In the genomic region with DNA sequence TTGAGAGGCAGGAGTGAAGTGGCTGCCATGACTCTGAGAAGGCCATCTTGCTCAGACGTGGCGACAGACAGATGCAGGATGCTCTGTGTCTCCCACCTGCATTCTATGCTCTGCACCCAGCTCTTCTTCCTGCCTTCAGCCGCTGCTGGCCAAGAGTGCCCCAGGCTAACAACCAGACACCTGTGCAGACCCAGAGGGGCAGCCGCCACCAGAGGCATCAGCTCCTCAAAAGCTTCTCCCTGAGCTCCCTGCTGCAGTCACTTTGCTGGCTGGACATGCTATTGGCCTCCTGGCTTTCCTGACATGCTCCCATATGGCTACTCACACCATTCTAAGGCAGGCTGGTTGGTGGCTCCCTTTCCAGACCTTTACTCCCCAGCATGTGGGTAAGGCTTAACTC, we compare ENCODE assay signal across 24 cellular contexts.
A peak's percentile ranks its signal among the peaks of the same experiment; 100 is the strongest.
DNase-seq lines count a peak whose midpoint lies in the region; ATAC-seq and TF ChIP-seq lines count a peak whose summit lies in the region.
"Had no signal": no experiment of that assay in that cellular context is flagged by ENCODE, and none has a peak within 500 bp of the region (broad histone marks: within the 10 kb centered on the region; RNA-seq: fewer than 3 reads in every experiment).

No MANE protein-coding gene starts in this region.

- no peak overlapping the region for H2BK15ac ChIP-seq in mesenchymal stem cell (ENCODE audit: low read depth, poor library complexity, severe bottlenecking)

- H3K23ac ChIP-seq in mesenchymal stem cell (ENCODE audit: low read length in 2 of 2), result no peak overlapping the region

- no peak overlapping the region for H3K14ac ChIP-seq in mesenchymal stem cell (ENCODE audit: low read length in 2 of 2)

- H3K36me3 ChIP-seq in right atrium auricular region (no peaks in the 10 kb centered on the region), mesenchymal stem cell (ENCODE audit: control insufficient read depth in 1 of 2, insufficient read depth in 2 of 2, low read depth in 1 of 2, low read length in 2 of 2) (no peaks in the 10 kb centered on the region), vagina (no peaks in the 10 kb centered on the region), body of pancreas (replicated peaks in 1 of 2; ENCODE audit: insufficient read depth in 1 of 2, low read depth in 2 of 2) (no peaks in the 10 kb centered on the region)
- H3K36me3 ChIP-seq: BE2C; BLaER1 treated with 17β-estradiol and CSF1 and Interleukin-3, amounts not matched to agents 10 nM and 100 nM had no signal

- ATAC-seq in left ventricle myocardium superior (no peak), body of pancreas (no peak)
- ATAC-seq: GM23338, HCT116 had no signal

- no peak overlapping the region for H4K91ac ChIP-seq in mesenchymal stem cell (ENCODE audit: low read length)

- H3K4me3 ChIP-seq in right atrium auricular region, result no peak overlapping the region
- no peak overlapping the region for H3K4me3 ChIP-seq in mesenchymal stem cell (ENCODE audit: insufficient read depth in 1 of 2, low read depth in 1 of 2, low read length in 2 of 2)
- H3K4me3 ChIP-seq in vagina, result no peak overlapping the region
- no peak overlapping the region for H3K4me3 ChIP-seq in body of pancreas
- H3K4me3 ChIP-seq: A549; BLaER1 treated with 17β-estradiol and CSF1 and Interleukin-3, amounts not matched to agents 10 nM and 100 nM; GM23338 had no signal

- H3K79me1 ChIP-seq in mesenchymal stem cell (replicated peaks; ENCODE audit: low read length, poor library complexity, severe bottlenecking), result no peaks in the 10 kb centered on the region

- no peak overlapping the region for H2BK12ac ChIP-seq in mesenchymal stem cell (ENCODE audit: low read length in 2 of 2)

- DNase-seq in right atrium auricular region (ENCODE audit: low spot score) (peak; percentile 53), left ventricle myocardium superior (no peak), NCI-H69 (lab: John Stamatoyannopoulos, UW) (peak; percentile 40), mesenchymal stem cell (no peak), vagina (ENCODE audit: extremely low spot score in 2 of 2) (peak; percentile 67 to 71), NCI-H345 (lab: John Stamatoyannopoulos, UW) (no peak), body of pancreas (no peak)
- no peak for DNase-seq in activated T-helper 1 cell treated with anti-CD3 and anti-CD28 coated beads, Interleukin-12 subunit alpha, Interleukin-12 subunit beta, Interleukin-2, Interleukin-4 antibody, amounts not matched to agents 30 ng/mL and 10 ng/mL and 1 ng/mL, durations not matched to agents 14 hours and 24 hours and 36 hours (ENCODE audit: low spot score)
- DNase-seq: 8988T; ACHN; AML-193; BE2C; CD4-positive, alpha-beta T cell; CD8-positive, alpha-beta memory T cell; DMS 273 treated with DMSO at 0.1 percent for 48 hours; DMS79; EL; GF-D8; H9 had no signal

- H2AFZ ChIP-seq in mesenchymal stem cell (ENCODE audit: low read depth, low read length), result no peak overlapping the region
- H2AFZ ChIP-seq: GM23338 had no signal

- H3K9ac ChIP-seq in mesenchymal stem cell (ENCODE audit: low read length), result no peak overlapping the region
- H3K9ac ChIP-seq: BLaER1 treated with 17β-estradiol and CSF1 and Interleukin-3, amounts not matched to agents 10 nM and 100 nM had no signal

- H3K4me1 ChIP-seq in right atrium auricular region (no peaks in the 10 kb centered on the region), mesenchymal stem cell (ENCODE audit: control insufficient read depth, insufficient read depth, low read depth, low read length) (peaks cover 12% of the 10 kb centered on the region), vagina (no peaks in the 10 kb centered on the region), body of pancreas (no peaks in the 10 kb centered on the region)
- H3K4me1 ChIP-seq: BE2C had no signal

- TF ChIP-seq POLR2A in vagina (IDR thresholded peaks at IDR 0.05) (no peak), body of pancreas (IDR thresholded peaks at IDR 0.05) (no peak)

- no peak overlapping the region for H3K4ac ChIP-seq in mesenchymal stem cell (ENCODE audit: low read depth in 1 of 2, low read length in 2 of 2)

- H3K4me3 Mint-ChIP-seq in activated T-helper 1 cell treated with anti-CD3 and anti-CD28 coated beads, Interleukin-12 subunit alpha, Interleukin-12 subunit beta, Interleukin-2, Interleukin-4 antibody, amounts not matched to agents 30 ng/mL and 10 ng/mL and 1 ng/mL, durations not matched to agents 14 hours and 24 hours and 36 hours, result no peak overlapping the region
- H3K4me3 Mint-ChIP-seq: CD14-positive monocyte; CD4-positive, alpha-beta T cell; CD8-positive, alpha-beta memory T cell; GM23338; H9 had no signal

- H3K9me3 ChIP-seq in right atrium auricular region, result no peaks in the 10 kb centered on the region
- H3K9me3 ChIP-seq in mesenchymal stem cell (ENCODE audit: control insufficient read depth, low read length), result no peaks in the 10 kb centered on the region
- H3K9me3 ChIP-seq in vagina, result no peaks in the 10 kb centered on the region
- H3K9me3 ChIP-seq in body of pancreas, result no peaks in the 10 kb centered on the region
- H3K9me3 ChIP-seq: A549; BE2C; BLaER1 treated with 17β-estradiol and CSF1 and Interleukin-3, amounts not matched to agents 10 nM and 100 nM had no signal

- H3K27ac ChIP-seq in right atrium auricular region, result no peak overlapping the region
- no peak overlapping the region for H3K27ac ChIP-seq in mesenchymal stem cell (ENCODE audit: low read length, poor library complexity, severe bottlenecking)
- H3K27ac ChIP-seq in vagina, result no peak overlapping the region
- H3K27ac ChIP-seq in body of pancreas, result no peak overlapping the region
- H3K27ac ChIP-seq: A549; BLaER1 treated with 17β-estradiol and CSF1 and Interleukin-3, amounts not matched to agents 10 nM and 100 nM had no signal

- H3K27me3 Mint-ChIP-seq in activated T-helper 1 cell treated with anti-CD3 and anti-CD28 coated beads, Interleukin-12 subunit alpha, Interleukin-12 subunit beta, Interleukin-2, Interleukin-4 antibody, amounts not matched to agents 30 ng/mL and 10 ng/mL and 1 ng/mL, durations not matched to agents 14 hours and 24 hours and 36 hours (ENCODE audit: insufficient read depth), result peaks cover 10% of the 10 kb centered on the region
- H3K27me3 Mint-ChIP-seq: CD4-positive, alpha-beta T cell had no signal

- no peak overlapping the region for H4K8ac ChIP-seq in mesenchymal stem cell (ENCODE audit: low read length)

- no peaks in the 10 kb centered on the region for H3K27me3 ChIP-seq in right atrium auricular region
- H3K27me3 ChIP-seq in mesenchymal stem cell (ENCODE audit: control insufficient read depth in 1 of 2, insufficient read depth in 1 of 2, low read length in 2 of 2), result peaks cover 0 to 11% of the 10 kb centered on the region in 2 experiments
- no peaks in the 10 kb centered on the region for H3K27me3 ChIP-seq in vagina
- no peaks in the 10 kb centered on the region for H3K27me3 ChIP-seq in body of pancreas
- H3K27me3 ChIP-seq: BE2C; BLaER1 treated with 17β-estradiol and CSF1 and Interleukin-3, amounts not matched to agents 10 nM and 100 nM had no signal

- TF ChIP-seq CTCF in right atrium auricular region (IDR thresholded peaks at IDR 0.05) (no peak), vagina (IDR thresholded peaks at IDR 0.05) (no peak), body of pancreas (IDR thresholded peaks at IDR 0.05) (no peak)

- H3K4me2 ChIP-seq in mesenchymal stem cell (ENCODE audit: low read length, poor library complexity, severe bottlenecking), result no peak overlapping the region
- H3K4me2 ChIP-seq: A549; BLaER1 treated with 17β-estradiol and CSF1 and Interleukin-3, amounts not matched to agents 10 nM and 100 nM; GM23338 had no signal

- H3K4me1 Mint-ChIP-seq in activated T-helper 1 cell treated with anti-CD3 and anti-CD28 coated beads, Interleukin-12 subunit alpha, Interleukin-12 subunit beta, Interleukin-2, Interleukin-4 antibody, amounts not matched to agents 30 ng/mL and 10 ng/mL and 1 ng/mL, durations not matched to agents 14 hours and 24 hours and 36 hours (ENCODE audit: low read depth), result no peaks in the 10 kb centered on the region
- H3K4me1 Mint-ChIP-seq: CD14-positive monocyte; CD8-positive, alpha-beta memory T cell; GM23338; H9 had no signal

- H3K18ac ChIP-seq in mesenchymal stem cell (ENCODE audit: low read depth in 1 of 2, low read length in 2 of 2), result no peak overlapping the region

- intact Hi-C loops in left ventricle myocardium superior (cut with micrococcal nuclease) (no loop called here), vagina (cut with DNase I) (no loop called here), body of pancreas (cut with DNase I) (no loop called here)
- intact Hi-C loops in activated T-helper 1 cell treated with anti-CD3 and anti-CD28 coated beads, Interleukin-12 subunit alpha, Interleukin-12 subunit beta, Interleukin-2, Interleukin-4 antibody, amounts not matched to agents 30 ng/mL and 10 ng/mL and 1 ng/mL, durations not matched to agents 14 hours and 24 hours and 36 hours (cut with micrococcal nuclease), result no loop called here

- no peak overlapping the region for H2BK120ac ChIP-seq in mesenchymal stem cell (ENCODE audit: low read depth, low read length)

- peak overlapping the region; percentile 20 for H2AK5ac ChIP-seq in mesenchymal stem cell (ENCODE audit: low read length, severe bottlenecking)

- H3K36me3 Mint-ChIP-seq in activated T-helper 1 cell treated with anti-CD3 and anti-CD28 coated beads, Interleukin-12 subunit alpha, Interleukin-12 subunit beta, Interleukin-2, Interleukin-4 antibody, amounts not matched to agents 30 ng/mL and 10 ng/mL and 1 ng/mL, durations not matched to agents 14 hours and 24 hours and 36 hours (ENCODE audit: low read depth), result no peaks in the 10 kb centered on the region
- H3K36me3 Mint-ChIP-seq: CD14-positive monocyte; CD8-positive, alpha-beta memory T cell had no signal

- no peak overlapping the region for H2BK5ac ChIP-seq in mesenchymal stem cell (ENCODE audit: low read depth, low read length, poor library complexity, severe bottlenecking)

- no peaks in the 10 kb centered on the region for H3K9me3 Mint-ChIP-seq in activated T-helper 1 cell treated with anti-CD3 and anti-CD28 coated beads, Interleukin-12 subunit alpha, Interleukin-12 subunit beta, Interleukin-2, Interleukin-4 antibody, amounts not matched to agents 30 ng/mL and 10 ng/mL and 1 ng/mL, durations not matched to agents 14 hours and 24 hours and 36 hours
- H3K9me3 Mint-ChIP-seq: CD4-positive, alpha-beta T cell; CD8-positive, alpha-beta memory T cell; GM23338 had no signal

- no peak overlapping the region for H3K27ac Mint-ChIP-seq in activated T-helper 1 cell treated with anti-CD3 and anti-CD28 coated beads, Interleukin-12 subunit alpha, Interleukin-12 subunit beta, Interleukin-2, Interleukin-4 antibody, amounts not matched to agents 30 ng/mL and 10 ng/mL and 1 ng/mL, durations not matched to agents 14 hours and 24 hours and 36 hours
- H3K27ac Mint-ChIP-seq: CD14-positive monocyte; CD4-positive, alpha-beta T cell; CD8-positive, alpha-beta memory T cell; GM23338; H9 had no signal

- WGBS in mesenchymal stem cell, result 73% methylated on average over 4 of the region's 4 CpGs
- WGBS in body of pancreas, 2 donors, result 76 to 100% methylated on average over 2 to 4 of the region's 4 CpGs

Comparison
In these comparisons a context has a peak if more than half of its experiments do, and no peak if none do; other contexts are left out.
1. DNase-seq: peak in right atrium auricular region (single experiment), NCI-H69 (single experiment) and vagina (2 of 2); none in left ventricle myocardium superior (single experiment), mesenchymal stem cell (single experiment), activated T-helper 1 cell treated with anti-CD3 and anti-CD28 coated beads, Interleukin-12 subunit alpha, Interleukin-12 subunit beta, Interleukin-2, Interleukin-4 antibody, amounts not matched to agents 30 ng/mL and 10 ng/mL and 1 ng/mL, durations not matched to agents 14 hours and 24 hours and 36 hours (single experiment), NCI-H345 (single experiment) and body of pancreas (0 of 4).